In the genomic region with DNA sequence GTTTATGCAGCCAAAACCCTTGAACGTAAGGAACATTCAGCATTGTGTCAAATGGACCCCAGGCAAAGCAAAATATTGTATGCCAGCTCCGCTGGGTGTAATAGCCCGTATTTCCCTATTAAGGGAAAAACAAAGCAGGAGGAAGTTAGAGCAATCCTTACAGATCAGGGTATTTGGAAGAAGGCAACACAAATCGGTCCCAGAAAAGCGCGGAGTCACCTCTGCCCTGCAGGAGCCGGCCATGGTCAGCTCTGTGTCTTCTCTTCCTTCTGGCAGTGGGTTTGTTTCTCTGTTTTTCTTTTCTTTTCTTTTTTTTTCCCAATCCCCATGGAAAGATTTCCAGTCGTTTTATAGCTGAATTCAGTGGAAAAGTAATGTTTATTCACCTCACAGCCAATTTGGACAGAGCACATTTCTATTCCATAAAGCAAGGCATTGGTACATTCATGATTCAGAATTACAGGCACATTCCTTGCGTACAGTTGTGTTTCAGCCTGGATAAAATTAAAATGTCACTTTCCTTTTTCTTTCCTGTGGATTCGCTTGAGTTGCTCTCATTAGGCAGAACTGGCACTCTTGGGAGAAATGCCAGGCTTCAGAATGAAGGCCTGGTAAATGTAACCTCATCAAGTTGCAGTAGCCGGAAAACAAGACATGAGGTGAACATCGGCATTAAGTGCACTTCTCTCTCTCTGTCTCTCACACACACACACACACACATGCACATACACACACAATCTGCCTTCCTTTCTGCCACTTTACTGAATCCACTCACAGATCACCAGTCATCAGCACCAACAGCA, we compare ENCODE assay signal across 16 cellular contexts.
DNase-seq lines count a peak whose midpoint lies in the region; ATAC-seq, FAIRE-seq and TF ChIP-seq lines count a peak whose summit lies in the region.
"Had no signal": no experiment of that assay in that cellular context is flagged by ENCODE, and none has a peak within 500 bp of the region (broad histone marks: within the 10 kb centered on the region; RNA-seq: fewer than 3 reads in every experiment).

No MANE protein-coding gene starts in this region.

- peaks cover 2% of the 10 kb centered on the region for H3K27me3 Mint-ChIP-seq in astrocyte (ENCODE audit: low read depth, unreplicated experiment)
- H3K27me3 Mint-ChIP-seq: stimulated activated memory B cell treated with anti-CD40 and anti-IgM and Interleukin-4, amounts not matched to agents 10 μg/mL and 1 μg/mL and 100 μg/mL, for 72 hours had no signal

- DNase-seq in astrocyte (ENCODE audit: low read depth) (peak; percentile 27), kidney (no peak), thyroid gland (peak; percentile 61 to 66), gastrocnemius medialis (no peak), NCI-H187 treated with DMSO at 0.1 percent for 48 hours (lab: John Stamatoyannopoulos, UW) (no peak)
- DNase-seq: activated CD8-positive, alpha-beta memory T cell treated with anti-CD3 and anti-CD28 coated beads, Interleukin-2, amount 10 ng/mL, durations not matched to agents 7 days and 5 days; endodermal cell; HFFc6; left ventricle myocardium inferior; naive thymus-derived CD8-positive, alpha-beta T cell; NCI-H2107; right cardiac atrium had no signal

- no peaks in the 10 kb centered on the region for H3K36me3 ChIP-seq in HEK293 (ENCODE audit: control insufficient read depth in 2 of 2, insufficient read depth in 1 of 2, low read length in 2 of 2)
- H3K36me3 ChIP-seq in astrocyte (ENCODE audit: insufficient read depth, low read length), result no peaks in the 10 kb centered on the region
- no peaks in the 10 kb centered on the region for H3K36me3 ChIP-seq in kidney (ENCODE audit: control insufficient read depth in 1 of 2, insufficient read depth in 2 of 2, low read length in 2 of 2)
- no peaks in the 10 kb centered on the region for H3K36me3 ChIP-seq in thyroid gland
- H3K36me3 ChIP-seq in gastrocnemius medialis, result no peaks in the 10 kb centered on the region
- H3K36me3 ChIP-seq: cardiac muscle cell had no signal

- FAIRE-seq in astrocyte (lab: Jason Lieb, UNC), result no peak
- no peak for FAIRE-seq in kidney (lab: Jason Lieb, UNC)

- POLR2A ChIA-PET in HEK293 (lab: Yijun Ruan, JAX), result no interaction called here

- no peaks in the 10 kb centered on the region for H3K79me2 ChIP-seq in astrocyte (ENCODE audit: insufficient read depth, low read length)

- peak overlapping the region; percentile 28 for H2AFZ ChIP-seq in astrocyte (ENCODE audit: low read depth, low read length)

- H3K27ac Mint-ChIP-seq in astrocyte (ENCODE audit: unreplicated experiment), result no peak overlapping the region
- H3K27ac Mint-ChIP-seq: activated CD8-positive, alpha-beta memory T cell treated with anti-CD3 and anti-CD28 coated beads, Interleukin-2, amount 10 ng/mL, durations not matched to agents 7 days and 5 days; endodermal cell; HFFc6; naive thymus-derived CD8-positive, alpha-beta T cell; stimulated activated memory B cell treated with anti-CD40 and anti-IgM and Interleukin-4, amounts not matched to agents 10 μg/mL and 1 μg/mL and 100 μg/mL, for 72 hours had no signal

- no peaks in the 10 kb centered on the region for H3K27me3 ChIP-seq in astrocyte (ENCODE audit: insufficient read depth, low read length)
- H3K27me3 ChIP-seq in thyroid gland, result no peaks in the 10 kb centered on the region
- no peaks in the 10 kb centered on the region for H3K27me3 ChIP-seq in gastrocnemius medialis
- H3K27me3 ChIP-seq: cardiac muscle cell had no signal

- TF ChIP-seq CTCF in HEK293 (tag by site-specific recombination; IDR thresholded peaks at IDR 0.05) (no peak), astrocyte (IDR thresholded peaks at IDR 0.05; ENCODE audit: insufficient read depth, low read depth, low read length) (no peak), kidney (IDR thresholded peaks at IDR 0.05; ENCODE audit: borderline replicate concordance, extremely low read depth, insufficient read depth) (no peak), thyroid gland (IDR thresholded peaks at IDR 0.05) (no peak), gastrocnemius medialis (IDR thresholded peaks at IDR 0.05 in 4 of 5, conservative IDR thresholded peaks at IDR 0.05 in 1 of 5) (no peak)

- no peak overlapping the region for H3K4me3 ChIP-seq in HEK293 (ENCODE audit: low read depth, low read length)
- H3K4me3 ChIP-seq in astrocyte (ENCODE audit: insufficient read depth, low read depth, low read length), result peak overlapping the region; percentile 7
- H3K4me3 ChIP-seq in kidney (ENCODE audit: low read length in 2 of 2), result peak overlapping the region; percentile 17 to 26
- no peak overlapping the region for H3K4me3 ChIP-seq in thyroid gland (replicated peaks in 1 of 3)
- H3K4me3 ChIP-seq in gastrocnemius medialis, result no peak overlapping the region
- H3K4me3 ChIP-seq: cardiac muscle cell, left ventricle myocardium inferior had no signal

- 50 to 54% methylated on average over 12 of the region's 12 CpGs for WGBS in thyroid gland, 2 donors

- peak overlapping the region; percentile 76 for H3K4me2 ChIP-seq in astrocyte (ENCODE audit: low read length)

- H3K9me3 Mint-ChIP-seq in astrocyte (ENCODE audit: unreplicated experiment), result no peaks in the 10 kb centered on the region
- H3K9me3 Mint-ChIP-seq: stimulated activated memory B cell treated with anti-CD40 and anti-IgM and Interleukin-4, amounts not matched to agents 10 μg/mL and 1 μg/mL and 100 μg/mL, for 72 hours had no signal

- peaks cover 2% of the 10 kb centered on the region for H3K4me1 Mint-ChIP-seq in astrocyte (ENCODE audit: low read depth, unreplicated experiment)
- H3K4me1 Mint-ChIP-seq: activated CD8-positive, alpha-beta memory T cell treated with anti-CD3 and anti-CD28 coated beads, Interleukin-2, amount 10 ng/mL, durations not matched to agents 7 days and 5 days; endodermal cell; naive thymus-derived CD8-positive, alpha-beta T cell had no signal

- no peaks in the 10 kb centered on the region for H4K20me1 ChIP-seq in astrocyte (ENCODE audit: insufficient read depth, low read length)

- intact Hi-C loops in kidney (cut with DNase I), result no loop called here
- intact Hi-C loops in thyroid gland (cut with DNase I), result no loop called here
- intact Hi-C loops in gastrocnemius medialis (cut with DNase I; ENCODE audit: low total_unique reads), result no loop called here

- H3K36me3 Mint-ChIP-seq in astrocyte (ENCODE audit: low read depth, unreplicated experiment), result peaks cover 6% of the 10 kb centered on the region
- H3K36me3 Mint-ChIP-seq: activated CD8-positive, alpha-beta memory T cell treated with anti-CD3 and anti-CD28 coated beads, Interleukin-2, amount 10 ng/mL, durations not matched to agents 7 days and 5 days had no signal

- TF ChIP-seq POLR2A in thyroid gland (IDR thresholded peaks at IDR 0.05), result no peak
- TF ChIP-seq POLR2A in gastrocnemius medialis (IDR thresholded peaks at IDR 0.05), result no peak

- ATAC-seq in gastrocnemius medialis (no peak), GM18520 (IDR thresholded peaks at IDR 0.05; ENCODE audit: unreplicated experiment) (no peak)
- ATAC-seq: activated CD8-positive, alpha-beta memory T cell treated with anti-CD3 and anti-CD28 coated beads, Interleukin-2, amount 10 ng/mL, durations not matched to agents 7 days and 5 days; naive thymus-derived CD8-positive, alpha-beta T cell; right cardiac atrium; stimulated activated memory B cell treated with anti-CD40 and anti-IgM and Interleukin-4, amounts not matched to agents 10 μg/mL and 1 μg/mL and 100 μg/mL, for 72 hours had no signal

- H3K4me1 ChIP-seq in HEK293 (ENCODE audit: control insufficient read depth, insufficient read depth, low read length), result no peaks in the 10 kb centered on the region
- peaks cover 21% of the 10 kb centered on the region for H3K4me1 ChIP-seq in astrocyte (ENCODE audit: insufficient read depth, low read length)
- H3K4me1 ChIP-seq in kidney (ENCODE audit: control insufficient read depth in 1 of 2, insufficient read depth in 1 of 2, low read depth in 1 of 2, low read length in 2 of 2), result peaks cover 5 to 9% of the 10 kb centered on the region in 2 donors
- peaks cover 13% of the 10 kb centered on the region in 2 donors for H3K4me1 ChIP-seq in thyroid gland
- peaks cover 22 to 24% of the 10 kb centered on the region in 2 donors for H3K4me1 ChIP-seq in gastrocnemius medialis
- H3K4me1 ChIP-seq: left ventricle myocardium inferior had no signal

- H3K4me3 Mint-ChIP-seq in astrocyte (ENCODE audit: unreplicated experiment), result no peak overlapping the region
- H3K4me3 Mint-ChIP-seq: activated CD8-positive, alpha-beta memory T cell treated with anti-CD3 and anti-CD28 coated beads, Interleukin-2, amount 10 ng/mL, durations not matched to agents 7 days and 5 days; endodermal cell; HFFc6; naive thymus-derived CD8-positive, alpha-beta T cell; stimulated activated memory B cell treated with anti-CD40 and anti-IgM and Interleukin-4, amounts not matched to agents 10 μg/mL and 1 μg/mL and 100 μg/mL, for 72 hours had no signal

- in situ Hi-C loops in gastrocnemius medialis (cut with MboI; ENCODE audit: low sequenced_read_pairs in 4 of 4), result no loop called here

- CTCF ChIA-PET in HEK293 (lab: Yijun Ruan, JAX), result no interaction called here

- H3K9me3 ChIP-seq in HEK293 (ENCODE audit: control insufficient read depth, insufficient read depth, low read depth, low read length) (no peaks in the 10 kb centered on the region), astrocyte (ENCODE audit: insufficient read depth, low read depth, low read length) (peaks cover 4% of the 10 kb centered on the region), kidney (ENCODE audit: control insufficient read depth in 1 of 2, low read length in 2 of 2) (no peaks in the 10 kb centered on the region), thyroid gland (no peaks in the 10 kb centered on the region), gastrocnemius medialis (no peaks in the 10 kb centered on the region)
- H3K9me3 ChIP-seq: left ventricle myocardium inferior had no signal

- H3K9ac ChIP-seq in astrocyte (ENCODE audit: low read length) (peak overlapping the region; percentile 73), kidney (ENCODE audit: low read length in 2 of 2) (peak overlapping the region in 1 of 2 donors; percentile 51)

- H3K27ac ChIP-seq in HEK293 (ENCODE audit: extremely low read depth, low read depth, low read length), result no peak overlapping the region
- H3K27ac ChIP-seq in astrocyte (ENCODE audit: low read depth, low read length), result peak overlapping the region; percentile 85
- no peak overlapping the region for H3K27ac ChIP-seq in kidney (ENCODE audit: low read depth in 2 of 2, low read length in 2 of 2)
- peak overlapping the region in 2 of 3 donors; percentile 18 to 36 for H3K27ac ChIP-seq in thyroid gland
- no peak overlapping the region for H3K27ac ChIP-seq in gastrocnemius medialis
- H3K27ac ChIP-seq: cardiac muscle cell, left ventricle myocardium inferior had no signal

TF ChIP-seq in HEK293, 187 proteins besides CTCF, POLR2A, EP300 and RAD21:
- no peak for TF ChIP-seq ZBTB17 (tag by site-specific recombination; IDR thresholded peaks at IDR 0.05)
- TF ChIP-seq ZNF311 (tag by site-specific recombination; IDR thresholded peaks at IDR 0.05; ENCODE audit: borderline replicate concordance), result 0 out of 2 replicates have a peak, but pooled peaks have one; percentile 82
TF ChIP-seq in HEK293: peak in this region for 1.

Comparison
In these comparisons a context has a peak if more than half of its experiments do, and no peak if none do; other contexts are left out.
1. H3K27ac ChIP-seq: peak in astrocyte (single experiment) and thyroid gland (2 of 3); none in HEK293 (single experiment), kidney (0 of 2) and gastrocnemius medialis (0 of 4).
2. H3K4me3 ChIP-seq: peak in astrocyte (single experiment) and kidney (2 of 2); none in HEK293 (single experiment), thyroid gland (0 of 3) and gastrocnemius medialis (0 of 4).
3. DNase-seq: peak in astrocyte (single experiment) and thyroid gland (2 of 2); none in kidney (single experiment), gastrocnemius medialis (0 of 2) and NCI-H187 treated with DMSO at 0.1 percent for 48 hours (single experiment).